ENCODE assay signal across 2 cellular contexts in the genomic region with DNA sequence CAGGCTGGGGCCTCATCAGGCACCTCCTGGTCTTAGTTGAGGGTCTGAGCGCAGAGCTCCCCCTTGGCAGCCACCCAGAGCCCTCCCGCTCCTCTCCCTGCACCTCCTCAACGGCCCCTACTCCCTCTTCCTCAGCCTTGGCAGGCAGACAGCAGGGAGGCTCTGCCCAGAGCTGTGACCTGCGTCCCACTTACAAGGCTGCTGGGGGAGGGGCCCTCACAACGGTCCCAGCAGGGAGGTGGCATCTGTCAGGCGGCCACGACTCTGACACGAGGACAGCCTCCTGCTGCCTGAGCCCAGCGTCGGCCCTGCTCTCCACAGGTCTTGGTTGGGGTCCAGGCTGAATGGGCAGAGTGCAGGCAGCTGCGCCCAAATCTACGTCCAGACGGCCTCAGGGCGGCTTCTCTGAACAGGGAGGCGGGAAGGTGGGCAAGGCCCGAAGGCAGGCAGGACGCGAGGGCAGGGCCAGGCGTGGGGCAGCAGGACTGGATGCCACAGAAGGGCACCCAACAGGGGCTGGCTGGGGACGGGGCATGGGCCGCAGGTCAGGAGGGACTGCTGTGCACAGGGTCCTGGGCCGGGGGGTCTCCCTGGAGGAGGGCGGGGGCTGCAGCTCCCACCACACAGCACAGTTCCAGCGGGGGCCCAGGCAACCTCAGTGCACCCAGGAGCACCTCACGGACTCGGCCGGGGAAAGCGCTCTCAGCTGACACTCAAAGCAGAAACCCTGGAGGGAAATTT.
TF ChIP-seq lines count a peak whose summit lies in the region.

No MANE protein-coding gene starts in this region.

TF ChIP-seq in SK-N-SH, 30 proteins besides CTCF, POLR2A, EP300 and RAD21:
- TF ChIP-seq, protein P1, sequence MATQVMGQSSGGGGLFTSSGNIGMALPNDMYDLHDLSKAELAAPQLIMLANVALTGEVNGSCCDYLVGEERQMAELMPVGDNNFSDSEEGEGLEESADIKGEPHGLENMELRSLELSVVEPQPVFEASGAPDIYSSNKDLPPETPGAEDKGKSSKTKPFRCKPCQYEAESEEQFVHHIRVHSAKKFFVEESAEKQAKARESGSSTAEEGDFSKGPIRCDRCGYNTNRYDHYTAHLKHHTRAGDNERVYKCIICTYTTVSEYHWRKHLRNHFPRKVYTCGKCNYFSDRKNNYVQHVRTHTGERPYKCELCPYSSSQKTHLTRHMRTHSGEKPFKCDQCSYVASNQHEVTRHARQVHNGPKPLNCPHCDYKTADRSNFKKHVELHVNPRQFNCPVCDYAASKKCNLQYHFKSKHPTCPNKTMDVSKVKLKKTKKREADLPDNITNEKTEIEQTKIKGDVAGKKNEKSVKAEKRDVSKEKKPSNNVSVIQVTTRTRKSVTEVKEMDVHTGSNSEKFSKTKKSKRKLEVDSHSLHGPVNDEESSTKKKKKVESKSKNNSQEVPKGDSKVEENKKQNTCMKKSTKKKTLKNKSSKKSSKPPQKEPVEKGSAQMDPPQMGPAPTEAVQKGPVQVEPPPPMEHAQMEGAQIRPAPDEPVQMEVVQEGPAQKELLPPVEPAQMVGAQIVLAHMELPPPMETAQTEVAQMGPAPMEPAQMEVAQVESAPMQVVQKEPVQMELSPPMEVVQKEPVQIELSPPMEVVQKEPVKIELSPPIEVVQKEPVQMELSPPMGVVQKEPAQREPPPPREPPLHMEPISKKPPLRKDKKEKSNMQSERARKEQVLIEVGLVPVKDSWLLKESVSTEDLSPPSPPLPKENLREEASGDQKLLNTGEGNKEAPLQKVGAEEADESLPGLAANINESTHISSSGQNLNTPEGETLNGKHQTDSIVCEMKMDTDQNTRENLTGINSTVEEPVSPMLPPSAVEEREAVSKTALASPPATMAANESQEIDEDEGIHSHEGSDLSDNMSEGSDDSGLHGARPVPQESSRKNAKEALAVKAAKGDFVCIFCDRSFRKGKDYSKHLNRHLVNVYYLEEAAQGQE (IDR thresholded peaks at IDR 0.05; ENCODE audit: low read depth, low read length), result no peak
- TF ChIP-seq SMC3 (IDR thresholded peaks at IDR 0.05; ENCODE audit: low read depth, low read length) (peak; percentile 3; the same call in 1 of the 2 replicates), FOXM1 (IDR thresholded peaks at IDR 0.05; ENCODE audit: low read depth) (no peak), CHD2 (IDR thresholded peaks at IDR 0.05; ENCODE audit: low read length, partially characterized antibody) (peak; percentile 55), MEF2A (IDR thresholded peaks at IDR 0.05; ENCODE audit: borderline replicate concordance, low read depth) (no peak), MXI1 (IDR thresholded peaks at IDR 0.05; ENCODE audit: low read depth, low read length) (peak; percentile 90), GABPA (IDR thresholded peaks at IDR 0.05; ENCODE audit: low read depth) (no peak), NRF1 (IDR thresholded peaks at IDR 0.05; ENCODE audit: low read depth, low read length) (no peak)
- TF ChIP-seq, protein P2, sequence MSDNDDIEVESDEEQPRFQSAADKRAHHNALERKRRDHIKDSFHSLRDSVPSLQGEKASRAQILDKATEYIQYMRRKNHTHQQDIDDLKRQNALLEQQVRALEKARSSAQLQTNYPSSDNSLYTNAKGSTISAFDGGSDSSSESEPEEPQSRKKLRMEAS (IDR thresholded peaks at IDR 0.05; ENCODE audit: low read depth), result no peak

TF ChIP-seq in K562, 482 proteins besides CTCF, POLR2A, EP300 and RAD21:
- TF ChIP-seq, protein P3, sequence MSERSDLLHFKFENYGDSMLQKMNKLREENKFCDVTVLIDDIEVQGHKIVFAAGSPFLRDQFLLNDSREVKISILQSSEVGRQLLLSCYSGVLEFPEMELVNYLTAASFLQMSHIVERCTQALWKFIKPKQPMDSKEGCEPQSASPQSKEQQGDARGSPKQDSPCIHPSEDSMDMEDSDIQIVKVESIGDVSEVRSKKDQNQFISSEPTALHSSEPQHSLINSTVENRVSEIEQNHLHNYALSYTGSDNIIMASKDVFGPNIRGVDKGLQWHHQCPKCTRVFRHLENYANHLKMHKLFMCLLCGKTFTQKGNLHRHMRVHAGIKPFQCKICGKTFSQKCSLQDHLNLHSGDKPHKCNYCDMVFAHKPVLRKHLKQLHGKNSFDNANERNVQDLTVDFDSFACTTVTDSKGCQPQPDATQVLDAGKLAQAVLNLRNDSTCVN (CRISPR knock-in tag; IDR thresholded peaks at IDR 0.05), result no peak
- TF ChIP-seq RBFOX2 (IDR thresholded peaks at IDR 0.05; ENCODE audit: low read depth, low read length) (0 out of 2 replicates have a peak, but pooled peaks have one; percentile 25), ETV6 (IDR thresholded peaks at IDR 0.05; ENCODE audit: borderline replicate concordance in 1 of 2, low read depth in 2 of 2, low read length in 1 of 2) (no peak), ETV6 (CRISPR knock-in tag; IDR thresholded peaks at IDR 0.05; ENCODE audit: borderline replicate concordance) (no peak), FUS (optimal IDR thresholded peaks at IDR 0.05; ENCODE audit: low read depth, low read length) (no peak), FOXA1 (IDR thresholded peaks at IDR 0.05; ENCODE audit: borderline replicate concordance) (no peak)
